In genomic region chr12:131831021-131831571, GRCh38 we compare ENCODE assay signal across 7 cellular contexts. TPM values are rescaled to one million over a fixed set of nuclear protein-coding genes. Genes with fewer than 3 reads are reported as not detected.
DNase-seq lines count a peak whose midpoint lies in the region; TF ChIP-seq lines count a peak whose summit lies in the region.

No MANE protein-coding gene starts in this region.

- H3K27ac ChIP-seq in H9 (ENCODE audit: insufficient read length, low read depth, low read length) (no peak overlapping the region), PC-9 (no peak overlapping the region), testis (peak overlapping the region; percentile 69 to 77)

- H3K9me3 ChIP-seq in H9 (ENCODE audit: control insufficient read depth, low read depth, low read length), result no peaks in the 10 kb centered on the region
- H3K9me3 ChIP-seq in PC-9 (ENCODE audit: insufficient read depth, low read depth), result no peaks in the 10 kb centered on the region
- no peaks in the 10 kb centered on the region for H3K9me3 ChIP-seq in testis

- H2AK5ac ChIP-seq in H9 (ENCODE audit: insufficient read length, low read length), result no peak overlapping the region

- no peak overlapping the region for H4K8ac ChIP-seq in H9 (replicated peaks; ENCODE audit: insufficient read length, low read depth, low read length)

- no peak overlapping the region for H2BK20ac ChIP-seq in H9 (ENCODE audit: low read depth, low read length, poor library complexity, severe bottlenecking)

- no peak overlapping the region for H2BK120ac ChIP-seq in H9 (ENCODE audit: low read depth, low read length, poor library complexity, severe bottlenecking)

- H2BK15ac ChIP-seq in H9 (ENCODE audit: low read depth, low read length), result no peak overlapping the region

- H4K20me1 ChIP-seq in H9 (ENCODE audit: control insufficient read depth, insufficient read depth, insufficient read length), result peaks cover 3% of the 10 kb centered on the region
- H4K20me1 ChIP-seq in PC-9 (ENCODE audit: insufficient read depth), result no peaks in the 10 kb centered on the region

- BruUV-seq in PC-9 (replicated peaks; lab: Mats Ljungman, UMichigan), result no TSS peak

- no peaks in the 10 kb centered on the region; the same call in 1 of the 2 replicates for H3K27me3 ChIP-seq in H9 (ENCODE audit: insufficient read depth, low read length)
- H3K27me3 ChIP-seq in PC-9 (ENCODE audit: insufficient read depth, low read depth), result peaks cover 18% of the 10 kb centered on the region
- H3K27me3 ChIP-seq in testis, result no peaks in the 10 kb centered on the region

- no peaks in the 10 kb centered on the region for H3K36me3 ChIP-seq in PC-9 (ENCODE audit: low read depth)
- H3K36me3 ChIP-seq in testis (ENCODE audit: low read depth, missing control alignments), result no peaks in the 10 kb centered on the region

- H3K79me2 ChIP-seq in H9 (ENCODE audit: insufficient read depth, low read length), result no peaks in the 10 kb centered on the region; the same call in 1 of the 2 replicates
- H3K79me2 ChIP-seq in PC-9 (ENCODE audit: low read depth), result no peaks in the 10 kb centered on the region

- no peak for TF ChIP-seq POLR2A in testis (IDR thresholded peaks at IDR 0.05)

- H3K23ac ChIP-seq in H9 (ENCODE audit: insufficient read length, low read depth, low read length), result no peak overlapping the region

- POLR2A ChIA-PET in PC-9 (lab: Charles Lee; ENCODE audit: unreplicated experiment), result interaction anchor here (0.7 kb wide), 1 partner anchor 47 kb away, joined by 8 read pairs; no protein-coding TSS in a partner anchor

- no peak overlapping the region for H2BK12ac ChIP-seq in H9 (ENCODE audit: insufficient read length, low read depth, low read length)

- no peak overlapping the region for H2BK5ac ChIP-seq in H9 (ENCODE audit: insufficient read length, low read length)

- peaks cover 43% of the 10 kb centered on the region for H3K27me3 Mint-ChIP-seq in H9 (ENCODE audit: low read depth)
- peaks cover 52% of the 10 kb centered on the region for H3K27me3 Mint-ChIP-seq in mesothelial cell of epicardium (ENCODE audit: low read depth)

- H3K14ac ChIP-seq in H9 (ENCODE audit: insufficient read depth, low read length), result peak overlapping the region; percentile 8; the same call in 1 of the 2 replicates

- H3K18ac ChIP-seq in H9 (ENCODE audit: insufficient read length, low read depth, low read length), result no peak overlapping the region

- H3K9me3 Mint-ChIP-seq in H9 (no peaks in the 10 kb centered on the region), mesothelial cell of epicardium (no peaks in the 10 kb centered on the region)

- H3K27ac Mint-ChIP-seq in H9 (no peak overlapping the region), mesothelial cell of epicardium (no peak overlapping the region)

- no peaks in the 10 kb centered on the region for H3K79me1 ChIP-seq in H9 (ENCODE audit: insufficient read depth, low read depth, low read length, poor library complexity, severe bottlenecking)

- CTCF ChIA-PET in PC-9 (lab: Charles Lee), result interaction anchor here (0.6 to 1.0 kb wide), 2 partner anchors 29 to 154 kb away, joined by 4 to 5 read pairs; no protein-coding TSS in a partner anchor

- H3K23me2 ChIP-seq in H9 (ENCODE audit: insufficient read length, low read depth, low read length, poor library complexity, severe bottlenecking), result peaks cover 21% of the 10 kb centered on the region

- intact Hi-C loops in PC-9 (cut with micrococcal nuclease; ENCODE audit: unreplicated experiment), result loop anchor here (2.0 to 5.0 kb wide), 4 partner anchors 46 to 726 kb away; no protein-coding TSS in a partner anchor
- intact Hi-C loops in testis (cut with DNase I; ENCODE audit: low total_unique reads), result no loop called here

- no peak overlapping the region for H3K4ac ChIP-seq in H9 (ENCODE audit: low read depth, low read length)

- DNase-seq in H9, result no peak
- peak in 1 of 2 experiments; percentile 38 for DNase-seq in PC-9
- no peak for DNase-seq in choroid plexus epithelial cell (ENCODE audit: low read depth)
- no peak for DNase-seq in mesothelial cell of epicardium (ENCODE audit: low spot score in 2 of 2, unreplicated experiment in 2 of 2)
- no peak for DNase-seq in testis
- no peak for DNase-seq in KG1 (lab: John Stamatoyannopoulos, UW)
- no peak for DNase-seq in NCI-H446 treated with DMSO at 0.1 percent for 48 hours (lab: John Stamatoyannopoulos, UW)

- no peak overlapping the region for H4K5ac ChIP-seq in H9 (ENCODE audit: insufficient read length, low read depth, low read length)

- H3T11ph ChIP-seq in H9 (ENCODE audit: low read length), result no peak overlapping the region

- H3K4me2 ChIP-seq in H9 (ENCODE audit: insufficient read depth, insufficient read length, low read length), result peak overlapping the region; percentile 79
- H3K4me2 ChIP-seq in PC-9, result peak overlapping the region; percentile 87

- peaks cover 37% of the 10 kb centered on the region for H3F3A ChIP-seq in PC-9 (ENCODE audit: insufficient read depth, low read depth)

- H3K36me3 Mint-ChIP-seq in H9 (ENCODE audit: insufficient read depth in 1 of 3, low read depth in 3 of 3) (peaks cover 0 to 2% (median 0%) of the 10 kb centered on the region in 3 experiments; a peak in 1 of 7 replicates), mesothelial cell of epicardium (no peaks in the 10 kb centered on the region)

- no peak overlapping the region for H4K91ac ChIP-seq in H9 (ENCODE audit: insufficient read length, low read depth, low read length)

- H3K4me3 Mint-ChIP-seq in H9 (peak overlapping the region; percentile 53 to 78), mesothelial cell of epicardium (peak overlapping the region; percentile 68)

- peaks cover 2 to 24% of the 10 kb centered on the region in 2 experiments; a peak in 3 of 4 replicates for H3K4me1 Mint-ChIP-seq in H9
- H3K4me1 Mint-ChIP-seq in mesothelial cell of epicardium, result peaks cover 9% of the 10 kb centered on the region

- H3K4me1 ChIP-seq in H9 (ENCODE audit: insufficient read depth, low read length) (no peaks in the 10 kb centered on the region), PC-9 (replicated peaks; ENCODE audit: insufficient read depth) (peaks cover 23% of the 10 kb centered on the region), testis (peaks cover 22% of the 10 kb centered on the region)

- peak overlapping the region; percentile 56 for H3K4me3 ChIP-seq in PC-9
- H3K4me3 ChIP-seq in choroid plexus epithelial cell (ENCODE audit: low read depth, low read length), result peak overlapping the region; percentile 58
- H3K4me3 ChIP-seq in testis, result peak overlapping the region; percentile 15 to 51

- H2AFZ ChIP-seq in H9 (ENCODE audit: low read length), result no peak overlapping the region
- H2AFZ ChIP-seq in PC-9, result peak overlapping the region; percentile 62; the same call in 1 of the 2 replicates

- TF ChIP-seq CTCF in H9 (conservative IDR thresholded peaks at IDR 0.05) (no peak), PC-9 (conservative IDR thresholded peaks at IDR 0.05) (no peak), choroid plexus epithelial cell (conservative IDR thresholded peaks at IDR 0.05; ENCODE audit: low read depth, low read length) (no peak), mesothelial cell of epicardium (IDR thresholded peaks at IDR 0.05; ENCODE audit: unreplicated experiment) (no peak), testis (IDR thresholded peaks at IDR 0.05) (no peak)

- H3K9ac ChIP-seq in H9 (ENCODE audit: extremely low read depth, insufficient read length, low read length), result no peak overlapping the region

- no peak overlapping the region for H3K56ac ChIP-seq in H9 (ENCODE audit: insufficient read length, low read depth, low read length)

- WGBS in H9 (ENCODE audit: extremely low coverage, insufficient read length, low lambda C conversion rate), result no CpG with 5 or more reads among the region's 25 CpGs
- 0 to 15% methylated on average over 6 to 25 of the region's 25 CpGs for WGBS in testis, 2 donors

- H3K9me2 ChIP-seq in PC-9 (ENCODE audit: insufficient read depth), result no peaks in the 10 kb centered on the region

RNA-seq across cellular contexts. Expression of gene MMP17, which starts 2.9 kb away (rescaled TPM):
- 14.8 and 16.0 TPM in 2 replicates for total RNA-seq in H9 (2021)
- total RNA-seq in PC-9 (2021), result 3.3 and 5.4 TPM in 2 replicates
- 1.8 to 2.0 TPM (median 1.9 TPM) in 3 replicates for total RNA-seq in mesothelial cell of epicardium
- total RNA-seq in testis, result 10 to 100 TPM; 16.1 to 23.3 TPM
- 13.2 TPM for polyA plus RNA-seq in testis (ENCODE audit: insufficient read depth, low read depth, low replicate concordance)

Comparison
In these comparisons a context has a peak if more than half of its experiments do, and no peak if none do; other contexts are left out.
1. H3K27ac ChIP-seq: peak in testis (2 of 2); none in H9 (single experiment) and PC-9 (single experiment).
2. Peak in every context shown above with its lines, with median percentiles within 50 percentile points of each other: H3K4me3 ChIP-seq.